Comparison of ENCODE assay signal across 1 cellular context in the genomic region with DNA sequence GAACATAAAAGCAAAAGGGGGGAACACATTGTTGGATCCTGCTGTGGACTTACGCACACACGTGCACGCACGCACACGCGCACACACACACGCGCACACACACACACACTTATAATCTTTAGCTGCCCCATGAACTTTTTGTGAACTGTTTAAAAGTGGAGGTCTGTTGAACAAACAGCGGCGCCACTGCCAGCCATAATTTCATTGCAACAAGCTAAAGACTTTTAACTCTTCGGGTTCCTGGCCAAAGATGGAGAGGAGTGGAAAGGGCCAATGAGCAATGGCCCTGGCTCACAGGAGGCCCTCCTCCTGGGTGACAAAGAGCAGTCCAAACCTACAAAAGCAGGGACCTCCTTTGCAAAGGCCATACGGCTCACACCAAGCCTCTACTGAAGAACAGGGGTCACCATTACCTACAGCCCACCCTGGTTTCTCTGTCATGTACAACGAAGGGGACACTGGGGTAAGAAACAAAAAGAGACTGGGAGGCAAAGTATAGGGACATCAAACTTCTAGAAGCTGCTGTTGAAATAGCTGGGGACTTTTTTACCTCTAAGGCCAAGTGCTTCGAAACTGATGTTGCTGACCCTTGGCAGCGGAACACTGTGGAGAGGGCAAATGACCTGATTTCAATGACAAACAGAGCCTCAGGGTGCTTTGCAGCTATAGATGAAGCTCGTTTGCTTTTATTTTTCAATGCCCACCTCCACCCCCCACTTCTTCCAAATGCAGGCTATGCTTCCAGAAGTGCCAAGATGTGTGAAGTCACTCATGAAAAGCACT.
TF ChIP-seq lines count a peak whose summit lies in the region.

No MANE protein-coding gene starts in this region.

TF ChIP-seq in liver, 16 proteins besides CTCF, POLR2A, EP300 and RAD21 (continued from another document):
- TF ChIP-seq, protein P1, sequence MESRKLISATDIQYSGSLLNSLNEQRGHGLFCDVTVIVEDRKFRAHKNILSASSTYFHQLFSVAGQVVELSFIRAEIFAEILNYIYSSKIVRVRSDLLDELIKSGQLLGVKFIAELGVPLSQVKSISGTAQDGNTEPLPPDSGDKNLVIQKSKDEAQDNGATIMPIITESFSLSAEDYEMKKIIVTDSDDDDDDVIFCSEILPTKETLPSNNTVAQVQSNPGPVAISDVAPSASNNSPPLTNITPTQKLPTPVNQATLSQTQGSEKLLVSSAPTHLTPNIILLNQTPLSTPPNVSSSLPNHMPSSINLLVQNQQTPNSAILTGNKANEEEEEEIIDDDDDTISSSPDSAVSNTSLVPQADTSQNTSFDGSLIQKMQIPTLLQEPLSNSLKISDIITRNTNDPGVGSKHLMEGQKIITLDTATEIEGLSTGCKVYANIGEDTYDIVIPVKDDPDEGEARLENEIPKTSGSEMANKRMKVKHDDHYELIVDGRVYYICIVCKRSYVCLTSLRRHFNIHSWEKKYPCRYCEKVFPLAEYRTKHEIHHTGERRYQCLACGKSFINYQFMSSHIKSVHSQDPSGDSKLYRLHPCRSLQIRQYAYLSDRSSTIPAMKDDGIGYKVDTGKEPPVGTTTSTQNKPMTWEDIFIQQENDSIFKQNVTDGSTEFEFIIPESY (IDR thresholded peaks at IDR 0.05): no peak
- TF ChIP-seq RXRA (IDR thresholded peaks at IDR 0.05) (peak in 1 of 2 donors; percentile 64), HNF4A (conservative IDR thresholded peaks at IDR 0.05) (peak; percentile 41 to 47), SP1 (IDR thresholded peaks at IDR 0.05) (no peak), TAF1 (conservative IDR thresholded peaks at IDR 0.05) (no peak), YY1 (IDR thresholded peaks at IDR 0.05) (no peak), HNF4G (IDR thresholded peaks at IDR 0.05) (peak; percentile 36), NR2F2 (IDR thresholded peaks at IDR 0.05) (no peak)
